In genomic region chr1:67894981-67895735, GRCh38 we compare ENCODE assay signal across 16 cellular contexts.
"Had no signal": no experiment of that assay in that cellular context is flagged by ENCODE, and none has a peak within 500 bp of the region (broad histone marks: within the 10 kb centered on the region; RNA-seq: fewer than 3 reads in every experiment).

No MANE protein-coding gene starts in this region.

- H3K27ac ChIP-seq: esophagus squamous epithelium, right atrium auricular region, testis, tibial nerve, upper lobe of right lung, vagina had no signal

- H3K4me1 ChIP-seq: right atrium auricular region, testis, upper lobe of right lung had no signal

- H3K4me3 ChIP-seq: esophagus squamous epithelium, lung, right atrium auricular region, testis, tibial nerve, upper lobe of right lung, vagina had no signal

- H3K36me3 ChIP-seq: esophagus squamous epithelium, right atrium auricular region, tibial nerve, upper lobe of right lung, vagina had no signal

- DNase-seq: effector memory CD4-positive, alpha-beta T cell; esophagus squamous epithelium; foreskin fibroblast; immature natural killer cell; left colon; left ventricle myocardium superior; mesendoderm; naive thymus-derived CD4-positive, alpha-beta T cell; nephron progenitor cell; stimulated activated CD4-positive, alpha-beta T cell treated with anti-CD3 and anti-CD28 coated beads, Interleukin-4, amount 100 ng/mL, for 1 hour; testis; upper lobe of right lung had no signal

- H3K27me3 ChIP-seq: right atrium auricular region, testis, tibial nerve, upper lobe of right lung, vagina had no signal

- H3K9me3 ChIP-seq: esophagus squamous epithelium, right atrium auricular region, testis, upper lobe of right lung, vagina had no signal
